Comparison of ENCODE assay signal across 15 cellular contexts in genomic region chr22:49564666-49565515, GRCh38.
DNase-seq lines count a peak whose midpoint lies in the region; ATAC-seq and TF ChIP-seq lines count a peak whose summit lies in the region.
"Had no signal": no experiment of that assay in that cellular context is flagged by ENCODE, and none has a peak within 500 bp of the region (broad histone marks: within the 10 kb centered on the region; RNA-seq: fewer than 3 reads in every experiment).

No MANE protein-coding gene starts in this region.

- no peak for TF ChIP-seq EP300 in upper lobe of left lung (IDR thresholded peaks at IDR 0.05)

- intact Hi-C loops in cardiac septum (cut with DNase I) (no loop called here), left cardiac atrium (cut with DNase I) (no loop called here)

- H3K36me3 ChIP-seq in upper lobe of left lung: no peaks in the 10 kb centered on the region

- H3K27me3 ChIP-seq in upper lobe of left lung: no peaks in the 10 kb centered on the region

- no peak overlapping the region for H3K4me3 ChIP-seq in coronary artery
- no peak overlapping the region for H3K4me3 ChIP-seq in upper lobe of left lung
- H3K4me3 ChIP-seq: GM12878 had no signal

- no peak for TF ChIP-seq POLR2A in upper lobe of left lung (IDR thresholded peaks at IDR 0.05)

- peak; percentile 56 for DNase-seq in cardiac septum (ENCODE audit: low spot score)
- no peak for DNase-seq in left cardiac atrium
- peak; percentile 36 for DNase-seq in coronary artery (ENCODE audit: low spot score)
- peak; percentile 4 for DNase-seq in omental fat pad (ENCODE audit: low spot score)
- DNase-seq in upper lobe of left lung: peak; percentile 9 to 60
- no peak for DNase-seq in GM20000 (ENCODE audit: low spot score)
- DNase-seq: MM.1S, NCI-H1105, NCI-H1694 treated with DMSO at 0.1 percent for 48 hours, NCI-H345, NCI-H526 treated with DMSO at 0.1 percent for 48 hours had no signal

- no peaks in the 10 kb centered on the region for H3K9me3 ChIP-seq in upper lobe of left lung

- WGBS in upper lobe of left lung, 2 donors: 91 to 93% methylated on average over 21 to 28 of the region's 28 CpGs

- no peak for TF ChIP-seq CTCF in coronary artery (IDR thresholded peaks at IDR 0.05)
- TF ChIP-seq CTCF in omental fat pad (IDR thresholded peaks at IDR 0.05): no peak
- TF ChIP-seq CTCF in upper lobe of left lung (IDR thresholded peaks at IDR 0.05): no peak
- no peak for TF ChIP-seq CTCF in GM20000 (IDR thresholded peaks at IDR 0.05; ENCODE audit: extremely low read depth, missing control alignments)

- H3K4me1 ChIP-seq in upper lobe of left lung: peaks cover 0 to 4% (median 1%) of the 10 kb centered on the region in 4 donors

- ATAC-seq in left cardiac atrium: no peak
- ATAC-seq in omental fat pad (ENCODE audit: low FRiP score): no peak
- ATAC-seq in upper lobe of left lung (ENCODE audit: low FRiP score in 2 of 2): no peak
- ATAC-seq in GM18873 (IDR thresholded peaks at IDR 0.05; ENCODE audit: low FRiP score, unreplicated experiment): no peak
- ATAC-seq in GM18870 (IDR thresholded peaks at IDR 0.05; ENCODE audit: unreplicated experiment): no peak
- ATAC-seq: GM12878 had no signal

- H3K27ac ChIP-seq in coronary artery (no peak overlapping the region), upper lobe of left lung (no peak overlapping the region)
- H3K27ac ChIP-seq: KMS-11 had no signal

Comparison
In these comparisons a context has a peak if more than half of its experiments do, and no peak if none do; other contexts are left out.
1. DNase-seq: peak in cardiac septum (single experiment), coronary artery (single experiment), omental fat pad (single experiment) and upper lobe of left lung (2 of 2); none in left cardiac atrium (single experiment) and GM20000 (single experiment).